Comparison of ENCODE assay signal across 13 cellular contexts in genomic region chr19:34260771-34261173, GRCh38. TPM values are rescaled to one million over a fixed set of nuclear protein-coding genes. Genes with fewer than 3 reads are reported as not detected.
DNase-seq lines count a peak whose midpoint lies in the region; FAIRE-seq and TF ChIP-seq lines count a peak whose summit lies in the region.
"Had no signal": no experiment of that assay in that cellular context is flagged by ENCODE, and none has a peak within 500 bp of the region (broad histone marks: within the 10 kb centered on the region; RNA-seq: fewer than 3 reads in every experiment).

No MANE protein-coding gene starts in this region.

- TF ChIP-seq CTCF in AG10803 (conservative IDR thresholded peaks at IDR 0.05; ENCODE audit: low read length) (no peak), coronary artery (IDR thresholded peaks at IDR 0.05) (no peak), mesothelial cell of epicardium (IDR thresholded peaks at IDR 0.05; ENCODE audit: unreplicated experiment) (no peak), endothelial cell (IDR thresholded peaks at IDR 0.05; ENCODE audit: unreplicated experiment) (no peak)

- 0 out of 2 replicates have a peak overlapping the region, but pooled peaks have one; percentile 8 for H3K4me3 ChIP-seq in AG10803 (ENCODE audit: low read length)
- peak overlapping the region; percentile 50 for H3K4me3 ChIP-seq in coronary artery
- no peak overlapping the region for H3K4me3 ChIP-seq in small intestine (ENCODE audit: low read depth in 1 of 2, low read length in 2 of 2)
- H3K4me3 ChIP-seq: colonic mucosa had no signal

- H3K36me3 Mint-ChIP-seq in mesothelial cell of epicardium: peaks cover 2% of the 10 kb centered on the region
- H3K36me3 Mint-ChIP-seq in endothelial cell (ENCODE audit: low read depth, unreplicated experiment): peaks cover 19% of the 10 kb centered on the region

- 59 to 81% (median 71%) methylated on average over 6 of the region's 6 CpGs for WGBS in small intestine, 3 donors

- peak overlapping the region; percentile 95 for H3K27ac Mint-ChIP-seq in mesothelial cell of epicardium
- no peak overlapping the region for H3K27ac Mint-ChIP-seq in endothelial cell (ENCODE audit: unreplicated experiment)

- no peaks in the 10 kb centered on the region for H3K9me3 Mint-ChIP-seq in mesothelial cell of epicardium
- no peaks in the 10 kb centered on the region for H3K9me3 Mint-ChIP-seq in endothelial cell (ENCODE audit: unreplicated experiment)

- no peak for TF ChIP-seq RAD21 in Ishikawa (IDR thresholded peaks at IDR 0.05; ENCODE audit: low read depth)

- H3K27me3 Mint-ChIP-seq in mesothelial cell of epicardium (ENCODE audit: low read depth) (no peaks in the 10 kb centered on the region), endothelial cell (ENCODE audit: unreplicated experiment) (peaks cover 6% of the 10 kb centered on the region)
- H3K27me3 Mint-ChIP-seq: progenitor cell of endocrine pancreas had no signal

- H3K36me3 ChIP-seq in small intestine (ENCODE audit: control insufficient read depth in 2 of 2, insufficient read depth in 2 of 2, low read length in 2 of 2): no peaks in the 10 kb centered on the region
- H3K36me3 ChIP-seq: colonic mucosa had no signal

- H3K4me3 Mint-ChIP-seq in mesothelial cell of epicardium (peak overlapping the region; percentile 58), endothelial cell (ENCODE audit: unreplicated experiment) (no peak overlapping the region)

- H3K27ac ChIP-seq in coronary artery (peak overlapping the region in 1 of 2 donors; percentile 61), small intestine (ENCODE audit: low read depth in 1 of 2, low read length in 1 of 2) (no peak overlapping the region)
- H3K27ac ChIP-seq: colonic mucosa had no signal

- DNase-seq in AG10803 (ENCODE audit: low read depth) (peak; percentile 42), coronary artery (ENCODE audit: low spot score) (no peak), mesothelial cell of epicardium (ENCODE audit: low spot score in 2 of 2, unreplicated experiment in 2 of 2) (no peak), endothelial cell (ENCODE audit: low spot score) (no peak), small intestine (no peak), T1000 (lab: John Stamatoyannopoulos, UW) (no peak)
- DNase-seq in activated effector memory CD4-positive, alpha-beta T cell treated with Interleukin-2 at 50 U/mL for 16 hours: no peak
- DNase-seq: activated T-cell treated with anti-CD3 and anti-CD28 coated beads, Interleukin-2, amount 50 U/mL, for 48 hours; AML-193; colonic mucosa; NCI-H2107 had no signal

- H3K27me3 ChIP-seq in small intestine (ENCODE audit: control insufficient read depth in 2 of 2, insufficient read depth in 2 of 2, low read length in 2 of 2): no peaks in the 10 kb centered on the region
- H3K27me3 ChIP-seq: colonic mucosa had no signal

- no peak for FAIRE-seq in small intestine (lab: Jason Lieb, UNC)

- no peaks in the 10 kb centered on the region for H3K4me1 ChIP-seq in small intestine (ENCODE audit: control insufficient read depth in 2 of 2, insufficient read depth in 1 of 2, low read depth in 1 of 2, low read length in 1 of 2)
- H3K4me1 ChIP-seq: colonic mucosa had no signal

- peaks cover 58% of the 10 kb centered on the region for H3K4me1 Mint-ChIP-seq in mesothelial cell of epicardium
- H3K4me1 Mint-ChIP-seq in endothelial cell (ENCODE audit: unreplicated experiment): peaks cover 34% of the 10 kb centered on the region

- no peak for TF ChIP-seq EP300 in Ishikawa (IDR thresholded peaks at IDR 0.05; ENCODE audit: borderline replicate concordance)

- H3K9me3 ChIP-seq in small intestine (ENCODE audit: control insufficient read depth, low read depth): no peaks in the 10 kb centered on the region
- H3K9me3 ChIP-seq: colonic mucosa had no signal

TF ChIP-seq in Ishikawa, 13 proteins besides CTCF, POLR2A, EP300 and RAD21:
- TF ChIP-seq MAX (IDR thresholded peaks at IDR 0.05) (no peak), USF1 (IDR thresholded peaks at IDR 0.05) (no peak), TEAD4 (IDR thresholded peaks at IDR 0.05) (peak; percentile 23; the same call in 1 of the 2 replicates), NFIC (IDR thresholded peaks at IDR 0.05) (no peak)

RNA-seq across cellular contexts. Expression of gene GARRE1, which starts 6.4 kb away (rescaled TPM):
- total RNA-seq in mesothelial cell of epicardium (50.3 to 52.4 TPM (median 50.5 TPM) in 3 replicates), endothelial cell (ENCODE audit: unreplicated experiment) (49.0 TPM)
- polyA plus RNA-seq in small intestine: 10 to 100 TPM in 1 of 3 donors, 1 to 10 TPM in 2; 2.7 to 10.9 (median 3.0) TPM

Comparison
In these comparisons a context has a peak if more than half of its experiments do, and no peak if none do; other contexts are left out.
1. H3K4me3 ChIP-seq: peak in AG10803 (single experiment) and coronary artery (single experiment); none in small intestine (0 of 2).